8 cellular contexts compared by ENCODE assay signal in genomic region chr5:177455661-177456590, GRCh38. TPM values are rescaled to one million over a fixed set of nuclear protein-coding genes. Genes with fewer than 3 reads are reported as not detected.
A peak's percentile ranks its signal among the peaks of the same experiment; 100 is the strongest.
DNase-seq lines count a peak whose midpoint lies in the region; ATAC-seq and TF ChIP-seq lines count a peak whose summit lies in the region.

No MANE protein-coding gene starts in this region.

- H3K9me3 Mint-ChIP-seq in Calu3 (ENCODE audit: low read depth, unreplicated experiment) (no peaks in the 10 kb centered on the region), naive B cell (peaks cover 0 to 1% (median 0%) of the 10 kb centered on the region in 7 donors)
- H3K9me3 Mint-ChIP-seq in activated T-cell treated with anti-CD3 and anti-CD28 coated beads, Interleukin-2, amount 50 U/mL, for 4 hours = no peaks in the 10 kb centered on the region
- no peaks in the 10 kb centered on the region for H3K9me3 Mint-ChIP-seq in stimulated activated effector memory CD8-positive, alpha-beta T cell treated with anti-CD3 and anti-CD28 coated beads, Interleukin-12 subunit alpha, Interleukin-12 subunit beta, amount 100 ng/mL, for 72 hours

- TF ChIP-seq CTCF in Calu3 (IDR thresholded peaks at IDR 0.05; ENCODE audit: unreplicated experiment) (peak; percentile 96), esophagus squamous epithelium (IDR thresholded peaks at IDR 0.05) (peak; percentile 91 to 94 (median 92))

- ATAC-seq in GM21423 (IDR thresholded peaks at IDR 0.05; ENCODE audit: unreplicated experiment) (peak; percentile 18), naive B cell (ENCODE audit: low read depth in 2 of 2) (peak; percentile 25 to 26)
- peak; percentile 18 to 29 for ATAC-seq in activated T-cell treated with anti-CD3 and anti-CD28 coated beads, Interleukin-2, amount 50 U/mL, for 4 hours
- ATAC-seq in stimulated activated effector memory CD8-positive, alpha-beta T cell treated with anti-CD3 and anti-CD28 coated beads, Interleukin-12 subunit alpha, Interleukin-12 subunit beta, amount 100 ng/mL, for 72 hours = peak; percentile 43

- H3K36me3 Mint-ChIP-seq in Calu3 (ENCODE audit: insufficient read depth, unreplicated experiment) = peaks cover 88% of the 10 kb centered on the region
- no peaks in the 10 kb centered on the region for H3K36me3 Mint-ChIP-seq in activated T-cell treated with anti-CD3 and anti-CD28 coated beads, Interleukin-2, amount 50 U/mL, for 4 hours (ENCODE audit: insufficient read depth)
- H3K36me3 Mint-ChIP-seq in naive B cell = no peaks in the 10 kb centered on the region
- H3K36me3 Mint-ChIP-seq in stimulated activated effector memory CD8-positive, alpha-beta T cell treated with anti-CD3 and anti-CD28 coated beads, Interleukin-12 subunit alpha, Interleukin-12 subunit beta, amount 100 ng/mL, for 72 hours = peaks cover 66% of the 10 kb centered on the region

- H3K27ac ChIP-seq in esophagus squamous epithelium = peak overlapping the region; percentile 68 to 91 (median 80)

- H3K4me3 ChIP-seq in Jurkat, Clone E6-1 (ENCODE audit: low read length) = peak overlapping the region; percentile 68
- peak overlapping the region; percentile 43 to 76 (median 60) for H3K4me3 ChIP-seq in esophagus squamous epithelium

- H3K27ac Mint-ChIP-seq in Calu3 (ENCODE audit: unreplicated experiment) = peak overlapping the region; percentile 80
- H3K27ac Mint-ChIP-seq in naive B cell = peak overlapping the region; percentile 98 to 100 (median 99)
- peak overlapping the region; percentile 87 for H3K27ac Mint-ChIP-seq in stimulated activated effector memory CD8-positive, alpha-beta T cell treated with anti-CD3 and anti-CD28 coated beads, Interleukin-12 subunit alpha, Interleukin-12 subunit beta, amount 100 ng/mL, for 72 hours

- DNase-seq in Calu3 = peak; percentile 96
- DNase-seq in Jurkat, Clone E6-1 (ENCODE audit: low read depth, low spot score) = peak; percentile 92
- DNase-seq in activated T-cell treated with anti-CD3 and anti-CD28 coated beads, Interleukin-2, amount 50 U/mL, for 4 hours = peak; percentile 96
- DNase-seq in esophagus squamous epithelium (lab: John Stamatoyannopoulos, UW) = peak; percentile 50
- peak; percentile 83 for DNase-seq in naive B cell
- peak; percentile 93 to 96 for DNase-seq in stimulated activated effector memory CD8-positive, alpha-beta T cell treated with anti-CD3 and anti-CD28 coated beads, Interleukin-12 subunit alpha, Interleukin-12 subunit beta, amount 100 ng/mL, for 72 hours (ENCODE audit: low spot score in 2 of 2)

- H3K9me3 ChIP-seq in esophagus squamous epithelium = no peaks in the 10 kb centered on the region

- no peaks in the 10 kb centered on the region for H3K27me3 Mint-ChIP-seq in Calu3 (ENCODE audit: unreplicated experiment)
- H3K27me3 Mint-ChIP-seq in activated T-cell treated with anti-CD3 and anti-CD28 coated beads, Interleukin-2, amount 50 U/mL, for 4 hours (ENCODE audit: low read depth) = no peaks in the 10 kb centered on the region
- H3K27me3 Mint-ChIP-seq in naive B cell = peaks cover 0 to 4% (median 0%) of the 10 kb centered on the region in 3 donors

- peak overlapping the region; percentile 77 for H3K4me3 Mint-ChIP-seq in Calu3 (ENCODE audit: low read depth, unreplicated experiment)
- H3K4me3 Mint-ChIP-seq in activated T-cell treated with anti-CD3 and anti-CD28 coated beads, Interleukin-2, amount 50 U/mL, for 4 hours = peak overlapping the region; percentile 83
- H3K4me3 Mint-ChIP-seq in naive B cell = peak overlapping the region; percentile 84 to 98 (median 93)
- H3K4me3 Mint-ChIP-seq in stimulated activated effector memory CD8-positive, alpha-beta T cell treated with anti-CD3 and anti-CD28 coated beads, Interleukin-12 subunit alpha, Interleukin-12 subunit beta, amount 100 ng/mL, for 72 hours = peak overlapping the region; percentile 73

- TF ChIP-seq POLR2A in esophagus squamous epithelium (IDR thresholded peaks at IDR 0.05) = no peak

- WGBS in esophagus squamous epithelium, 2 donors = 0% methylated on average over 1 to 10 of the region's 76 CpGs

- H3K4me1 Mint-ChIP-seq in Calu3 (ENCODE audit: low read depth, unreplicated experiment) (peaks cover 40% of the 10 kb centered on the region), naive B cell (peaks cover 14 to 25% (median 23%) of the 10 kb centered on the region in 3 donors)
- peaks cover 26% of the 10 kb centered on the region for H3K4me1 Mint-ChIP-seq in activated T-cell treated with anti-CD3 and anti-CD28 coated beads, Interleukin-2, amount 50 U/mL, for 4 hours (ENCODE audit: low read depth)
- H3K4me1 Mint-ChIP-seq in stimulated activated effector memory CD8-positive, alpha-beta T cell treated with anti-CD3 and anti-CD28 coated beads, Interleukin-12 subunit alpha, Interleukin-12 subunit beta, amount 100 ng/mL, for 72 hours = peaks cover 36% of the 10 kb centered on the region

- peaks cover 0 to 27% (median 5%) of the 10 kb centered on the region in 3 donors for H3K36me3 ChIP-seq in esophagus squamous epithelium

- intact Hi-C loops in Calu3 (cut with micrococcal nuclease; ENCODE audit: unreplicated experiment) = loop anchor here (2.0 to 10.0 kb wide), 3 partner anchors 41 to 341 kb away; partner anchors contain the start of gene PDLIM7
- intact Hi-C loops in esophagus squamous epithelium (cut with DNase I) = loop anchor here (10.0 kb wide), 1 partner anchor 141 kb away; the partner anchor contains the start of gene MXD3

- H3K4me1 ChIP-seq in esophagus squamous epithelium = peaks cover 29 to 61% (median 39%) of the 10 kb centered on the region in 3 donors

- TSS peak; percentile 93 for BruUV-seq in Calu3 (replicated peaks; lab: Mats Ljungman, UMichigan)

- CTCF ChIA-PET in Calu3 (lab: Charles Lee) = interaction anchor here (0.6 to 5.1 kb wide), 18 partner anchors 12 to 330 kb away, joined by 3 to 80 read pairs (median 5); partner anchors contain the start of gene PDLIM7

- H3K27me3 ChIP-seq in esophagus squamous epithelium = peaks cover 0 to 18% (median 0%) of the 10 kb centered on the region in 4 donors

RNA-seq across cellular contexts. Expression of gene PRR7, which starts 9.3 kb away (rescaled TPM):
- 25.2 and 27.6 TPM in 2 replicates for total RNA-seq in Calu3 (2022)
- 10.9 TPM for polyA plus RNA-seq in Jurkat, Clone E6-1 (2012; ENCODE audit: insufficient read depth, insufficient read length)
- 21.5 TPM for polyA plus RNA-seq in PFSK-1 (2012; ENCODE audit: insufficient read length, low read depth)
- 10 to 100 TPM; 11.7 to 19.8 (median 14.2) TPM for total RNA-seq in activated T-cell treated with anti-CD3 and anti-CD28 coated beads, Interleukin-2, amount 50 U/mL, for 4 hours
- 1 to 10 TPM; 5.0 to 7.7 (median 6.4) TPM for total RNA-seq in esophagus squamous epithelium
- polyA plus RNA-seq in naive B cell (ENCODE audit: low read depth in 6 of 6) = 10 to 100 TPM; 16.2 to 39.5 (median 25.7) TPM

RNA-seq across cellular contexts. Expression of gene DBN1, which starts 17.5 kb away (rescaled TPM):
- total RNA-seq in Calu3 (2022) = 207 and 218 TPM in 2 replicates
- polyA plus RNA-seq in Jurkat, Clone E6-1 (2012; ENCODE audit: insufficient read depth, insufficient read length) = 214 TPM
- polyA plus RNA-seq in PFSK-1 (2012; ENCODE audit: insufficient read length, low read depth) = 257 TPM
- 10 to 100 TPM; 16.6 to 48.5 (median 21.6) TPM for total RNA-seq in activated T-cell treated with anti-CD3 and anti-CD28 coated beads, Interleukin-2, amount 50 U/mL, for 4 hours
- total RNA-seq in esophagus squamous epithelium = 10 to 100 TPM; 11.9 to 51.1 (median 27.2) TPM
- 1 to 10 TPM in 1 of 6 donors, under 1 TPM in 3, not detected in 2; 0.31 to 1.9 (median 0.65) TPM for polyA plus RNA-seq in naive B cell (ENCODE audit: low read depth in 6 of 6)

RNA-seq across cellular contexts. Expression of gene GRK6, which starts 29.4 kb away (rescaled TPM):
- 64.6 and 72.6 TPM in 2 replicates for total RNA-seq in Calu3 (2022)
- polyA plus RNA-seq in Jurkat, Clone E6-1 (2012; ENCODE audit: insufficient read depth, insufficient read length) = 117 TPM
- 90.4 TPM for polyA plus RNA-seq in PFSK-1 (2012; ENCODE audit: insufficient read length, low read depth)
- 100 to 1,000 TPM; 140 to 163 (median 158) TPM for total RNA-seq in activated T-cell treated with anti-CD3 and anti-CD28 coated beads, Interleukin-2, amount 50 U/mL, for 4 hours
- total RNA-seq in esophagus squamous epithelium = 10 to 100 TPM; 24.6 to 39.7 (median 29.5) TPM
- polyA plus RNA-seq in naive B cell (ENCODE audit: low read depth in 6 of 6) = 100 to 1,000 TPM in 2 of 6 donors, 10 to 100 TPM in 4; 66.5 to 178 (median 98.1) TPM

RNA-seq across cellular contexts. Expression of gene PDLIM7, which starts 41.5 kb away (rescaled TPM):
- total RNA-seq in Calu3 (2022) (400 and 420 TPM in 2 replicates), esophagus squamous epithelium (10 to 100 TPM; 17.1 to 81.6 (median 33.6) TPM)
- 43.2 TPM for polyA plus RNA-seq in Jurkat, Clone E6-1 (2012; ENCODE audit: insufficient read depth, insufficient read length)
- polyA plus RNA-seq in PFSK-1 (2012; ENCODE audit: insufficient read length, low read depth) = 172 TPM
- total RNA-seq in activated T-cell treated with anti-CD3 and anti-CD28 coated beads, Interleukin-2, amount 50 U/mL, for 4 hours = 10 to 100 TPM; 18.0 to 22.1 (median 19.0) TPM
- 1 to 10 TPM; 1.5 to 6.0 (median 3.9) TPM for polyA plus RNA-seq in naive B cell (ENCODE audit: low read depth in 6 of 6)

RNA-seq across cellular contexts. Expression of gene F12, which starts 46.6 kb away (rescaled TPM):
- 14.3 and 20.2 TPM in 2 replicates for total RNA-seq in Calu3 (2022)
- 32.1 TPM for polyA plus RNA-seq in Jurkat, Clone E6-1 (2012; ENCODE audit: insufficient read depth, insufficient read length)
- polyA plus RNA-seq in PFSK-1 (2012; ENCODE audit: insufficient read length, low read depth) = 25.8 TPM
- total RNA-seq in activated T-cell treated with anti-CD3 and anti-CD28 coated beads, Interleukin-2, amount 50 U/mL, for 4 hours = 1 to 10 TPM; 1.7 to 5.7 (median 3.1) TPM
- total RNA-seq in esophagus squamous epithelium = 10 to 100 TPM; 10.7 to 25.4 (median 19.6) TPM
- 1 to 10 TPM in 1 of 6 donors, under 1 TPM in 2, not detected in 3; 0.56 to 1.4 (median 0.57) TPM for polyA plus RNA-seq in naive B cell (ENCODE audit: low read depth in 6 of 6)

Comparison
In these comparisons a context has a peak if more than half of its experiments do, and no peak if none do; other contexts are left out.
1. Peak in every context shown above with its lines: DNase-seq, ATAC-seq, H3K4me3 ChIP-seq and H3K27ac ChIP-seq.